ENCODE assay signal across 9 cellular contexts in genomic region chr6:118263929-118264486, GRCh38.
DNase-seq lines count a peak whose midpoint lies in the region; ATAC-seq and TF ChIP-seq lines count a peak whose summit lies in the region.
"Had no signal": no experiment of that assay in that cellular context is flagged by ENCODE, and none has a peak within 500 bp of the region (broad histone marks: within the 10 kb centered on the region; RNA-seq: fewer than 3 reads in every experiment).

No MANE protein-coding gene starts in this region.

- no peak overlapping the region for H3K4me3 Mint-ChIP-seq in T-helper 17 cell
- H3K4me3 Mint-ChIP-seq: naive B cell had no signal

- no peaks in the 10 kb centered on the region for H3K9me2 ChIP-seq in hepatocyte (replicated peaks; ENCODE audit: insufficient read depth)

- no peak overlapping the region for H2AFZ ChIP-seq in hepatocyte

- in situ Hi-C loops in HAP-1 (cut with MboI; ENCODE audit: low sequenced_read_pairs), result loop anchor here (10.0 to 25.0 kb wide), 2 partner anchors 277 to 419 kb away; no protein-coding TSS in a partner anchor

- H3K36me3 Mint-ChIP-seq in T-helper 17 cell (ENCODE audit: low read depth), result peaks cover 2% of the 10 kb centered on the region
- H3K36me3 Mint-ChIP-seq: naive B cell had no signal

- no peaks in the 10 kb centered on the region for H3K4me1 Mint-ChIP-seq in T-helper 17 cell
- H3K4me1 Mint-ChIP-seq: naive B cell had no signal

- no peaks in the 10 kb centered on the region for H3K79me2 ChIP-seq in hepatocyte

- ATAC-seq in RWPE2 (ENCODE audit: low read depth) (peak; percentile 49; the same call in 1 of the 3 replicates), T-helper 17 cell (no peak), HG03097 (IDR thresholded peaks at IDR 0.05; ENCODE audit: low FRiP score, unreplicated experiment) (no peak)

- H3K4me1 ChIP-seq in BE2C, result no peaks in the 10 kb centered on the region; the same call in 1 of the 2 replicates
- H3K4me1 ChIP-seq in HAP-1, result no peaks in the 10 kb centered on the region
- H3K4me1 ChIP-seq in RWPE2 (ENCODE audit: insufficient read depth, poor library complexity, severe bottlenecking), result no peaks in the 10 kb centered on the region
- no peaks in the 10 kb centered on the region for H3K4me1 ChIP-seq in hepatocyte (ENCODE audit: insufficient read depth)

- H3K36me3 ChIP-seq in BE2C (no peaks in the 10 kb centered on the region), HAP-1 (replicated peaks) (no peaks in the 10 kb centered on the region), RWPE2 (ENCODE audit: low read depth) (no peaks in the 10 kb centered on the region), hepatocyte (replicated peaks; ENCODE audit: insufficient read depth, low read depth) (no peaks in the 10 kb centered on the region)

- H3K4me3 ChIP-seq in BE2C (ENCODE audit: low read depth, low read length), result no peak overlapping the region
- H3K4me3 ChIP-seq in HAP-1, result no peak overlapping the region
- H3K4me3 ChIP-seq in RWPE2 (ENCODE audit: severe bottlenecking), result no peak overlapping the region
- no peak overlapping the region for H3K4me3 ChIP-seq in hepatocyte

- 11% methylated on average over 2 of the region's 2 CpGs for WGBS in hepatocyte (ENCODE audit: low lambda C conversion rate, missing lambda C conversion rate)

- DNase-seq in BE2C (peak; percentile 54), HAP-1 (ENCODE audit: low spot score in 2 of 2) (peak; percentile 41 to 59), RWPE2 (ENCODE audit: low spot score) (no peak), hepatocyte (ENCODE audit: low spot score) (peak; percentile 33), T-helper 17 cell (no peak), occipital lobe (lab: John Stamatoyannopoulos, UW) (no peak), NCI-H446 treated with DMSO at 0.1 percent for 48 hours (lab: John Stamatoyannopoulos, UW) (no peak)
- DNase-seq: naive B cell had no signal

- H4K20me1 ChIP-seq in hepatocyte (ENCODE audit: insufficient read depth, poor library complexity, severe bottlenecking), result no peaks in the 10 kb centered on the region

- TF ChIP-seq CTCF in BE2C (IDR thresholded peaks at IDR 0.05; ENCODE audit: low read depth, low read length) (peak; percentile 76), RWPE2 (IDR thresholded peaks at IDR 0.05; ENCODE audit: poor library complexity, severe bottlenecking) (peak; percentile 21), hepatocyte (IDR thresholded peaks at IDR 0.05; ENCODE audit: poor library complexity) (peak; percentile 52)

- no peak overlapping the region for H3K4me2 ChIP-seq in hepatocyte

- H3K27me3 ChIP-seq in BE2C (no peaks in the 10 kb centered on the region), HAP-1 (ENCODE audit: low read depth) (no peaks in the 10 kb centered on the region), RWPE2 (ENCODE audit: insufficient read depth, poor library complexity, severe bottlenecking) (no peaks in the 10 kb centered on the region), hepatocyte (no peaks in the 10 kb centered on the region)

- H3K9me3 ChIP-seq in BE2C (no peaks in the 10 kb centered on the region), HAP-1 (no peaks in the 10 kb centered on the region), RWPE2 (ENCODE audit: severe bottlenecking) (no peaks in the 10 kb centered on the region), hepatocyte (ENCODE audit: low read depth) (no peaks in the 10 kb centered on the region), T-helper 17 cell (ENCODE audit: control insufficient read depth, low read length, poor library complexity, severe bottlenecking) (no peaks in the 10 kb centered on the region)

- peaks cover 12% of the 10 kb centered on the region for H3K27me3 Mint-ChIP-seq in T-helper 17 cell

- no peak overlapping the region for H3K27ac ChIP-seq in RWPE2 (ENCODE audit: poor library complexity, severe bottlenecking)
- H3K27ac ChIP-seq in hepatocyte, result no peak overlapping the region

- no peak overlapping the region for H3K27ac Mint-ChIP-seq in T-helper 17 cell
- H3K27ac Mint-ChIP-seq: naive B cell had no signal

Comparison
In these comparisons a context has a peak if more than half of its experiments do, and no peak if none do; other contexts are left out.
1. DNase-seq: peak in BE2C (single experiment), HAP-1 (2 of 2) and hepatocyte (single experiment); none in RWPE2 (single experiment), T-helper 17 cell (0 of 3), occipital lobe (single experiment) and NCI-H446 treated with DMSO at 0.1 percent for 48 hours (single experiment).
2. CTCF ChIP-seq: peak in every context shown above with its lines; median percentile 76 in BE2C; 52 in hepatocyte; 21 in RWPE2.